In the genomic region with DNA sequence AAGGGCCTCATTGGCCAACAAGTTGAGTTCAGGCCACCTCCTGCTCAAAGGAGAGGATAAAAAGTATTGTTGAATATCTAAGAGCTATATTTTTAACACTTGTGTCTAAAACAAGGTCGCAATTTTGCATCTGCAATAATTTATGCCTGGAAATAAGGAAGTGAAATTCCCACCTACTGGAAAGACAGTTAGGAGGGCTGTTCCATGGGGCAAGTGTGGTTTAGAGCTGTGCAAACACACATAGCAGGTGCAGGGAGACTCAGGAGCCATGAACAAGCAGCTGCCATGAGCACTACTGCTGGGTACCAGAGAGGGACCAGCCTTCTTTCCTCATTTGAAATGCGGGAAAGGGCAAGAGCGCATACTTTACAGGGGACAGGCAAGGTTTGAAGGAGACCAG, we compare ENCODE assay signal across 2 cellular contexts.
A peak's percentile ranks its signal among the peaks of the same experiment; 100 is the strongest.
TF ChIP-seq lines count a peak whose summit lies in the region.

No MANE protein-coding gene starts in this region.

TF ChIP-seq in GM12878, 131 proteins besides CTCF, POLR2A, EP300 and RAD21:
- peak; percentile 75 for TF ChIP-seq RUNX3 (IDR thresholded peaks at IDR 0.05; ENCODE audit: low read length)
- TF ChIP-seq PAX5 (IDR thresholded peaks at IDR 0.05; ENCODE audit: borderline replicate concordance, low read depth, low read length), result no peak
- peak; percentile 82 to 85 for TF ChIP-seq IKZF2 (IDR thresholded peaks at IDR 0.05)
- TF ChIP-seq BACH1 (IDR thresholded peaks at IDR 0.05; ENCODE audit: borderline replicate concordance), result no peak
- no peak for TF ChIP-seq CHD1 (IDR thresholded peaks at IDR 0.05; ENCODE audit: low read depth, low read length)
- no peak for TF ChIP-seq KAT2A (conservative IDR thresholded peaks at IDR 0.05; ENCODE audit: control insufficient read depth, low read depth, low read length)
- peak; percentile 89 for TF ChIP-seq IKZF1 (conservative IDR thresholded peaks at IDR 0.05)
- peak; percentile 79 for TF ChIP-seq EED (IDR thresholded peaks at IDR 0.05; ENCODE audit: low read depth)
- peak; percentile 74 for TF ChIP-seq TCF12 (IDR thresholded peaks at IDR 0.05; ENCODE audit: low read depth, low read length)
- TF ChIP-seq SPI1 (IDR thresholded peaks at IDR 0.05; ENCODE audit: borderline replicate concordance, insufficient read depth, low read depth, low read length), result peak; percentile 86
- TF ChIP-seq MEF2B (IDR thresholded peaks at IDR 0.05; ENCODE audit: partially characterized antibody, poor library complexity, severe bottlenecking), result peak; percentile 13

TF ChIP-seq in HepG2, 621 proteins besides CTCF, POLR2A, EP300 and RAD21:
- TF ChIP-seq, protein P1, sequence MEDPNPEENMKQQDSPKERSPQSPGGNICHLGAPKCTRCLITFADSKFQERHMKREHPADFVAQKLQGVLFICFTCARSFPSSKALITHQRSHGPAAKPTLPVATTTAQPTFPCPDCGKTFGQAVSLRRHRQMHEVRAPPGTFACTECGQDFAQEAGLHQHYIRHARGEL (CRISPR knock-in tag; IDR thresholded peaks at IDR 0.05), result no peak
- TF ChIP-seq CREM (IDR thresholded peaks at IDR 0.05) (no peak), CREM (CRISPR knock-in tag; IDR thresholded peaks at IDR 0.05) (no peak), ZNF589 (CRISPR knock-in tag; conservative IDR thresholded peaks at IDR 0.05) (no peak), SKI (IDR thresholded peaks at IDR 0.05; ENCODE audit: partially characterized antibody) (no peak), ZFYVE20 (CRISPR knock-in tag; IDR thresholded peaks at IDR 0.05; ENCODE audit: borderline replicate concordance, low read depth) (no peak), ZNF253 (CRISPR knock-in tag; IDR thresholded peaks at IDR 0.05; ENCODE audit: borderline replicate concordance) (no peak), MTF2 (CRISPR knock-in tag; IDR thresholded peaks at IDR 0.05; ENCODE audit: borderline replicate concordance) (no peak), YEATS4 (CRISPR knock-in tag; IDR thresholded peaks at IDR 0.05; ENCODE audit: borderline replicate concordance) (no peak), ZNF670 (CRISPR knock-in tag; IDR thresholded peaks at IDR 0.05; ENCODE audit: borderline replicate concordance) (no peak), HNRNPH1 (optimal IDR thresholded peaks at IDR 0.05; ENCODE audit: low read depth, low read length) (no peak), SRSF1 (optimal IDR thresholded peaks at IDR 0.05; ENCODE audit: low read depth, low read length) (no peak), ZNF3 (CRISPR knock-in tag; IDR thresholded peaks at IDR 0.05) (no peak), ZSCAN30 (CRISPR knock-in tag; IDR thresholded peaks at IDR 0.05) (no peak), ZNF225 (CRISPR knock-in tag; IDR thresholded peaks at IDR 0.05) (no peak), CREB3 (CRISPR knock-in tag; IDR thresholded peaks at IDR 0.05) (no peak), ZBTB3 (CRISPR knock-in tag; IDR thresholded peaks at IDR 0.05; ENCODE audit: borderline replicate concordance, low read depth) (no peak), ZIK1 (CRISPR knock-in tag; IDR thresholded peaks at IDR 0.05; ENCODE audit: borderline replicate concordance, low read depth) (no peak)
- TF ChIP-seq, protein P2, sequence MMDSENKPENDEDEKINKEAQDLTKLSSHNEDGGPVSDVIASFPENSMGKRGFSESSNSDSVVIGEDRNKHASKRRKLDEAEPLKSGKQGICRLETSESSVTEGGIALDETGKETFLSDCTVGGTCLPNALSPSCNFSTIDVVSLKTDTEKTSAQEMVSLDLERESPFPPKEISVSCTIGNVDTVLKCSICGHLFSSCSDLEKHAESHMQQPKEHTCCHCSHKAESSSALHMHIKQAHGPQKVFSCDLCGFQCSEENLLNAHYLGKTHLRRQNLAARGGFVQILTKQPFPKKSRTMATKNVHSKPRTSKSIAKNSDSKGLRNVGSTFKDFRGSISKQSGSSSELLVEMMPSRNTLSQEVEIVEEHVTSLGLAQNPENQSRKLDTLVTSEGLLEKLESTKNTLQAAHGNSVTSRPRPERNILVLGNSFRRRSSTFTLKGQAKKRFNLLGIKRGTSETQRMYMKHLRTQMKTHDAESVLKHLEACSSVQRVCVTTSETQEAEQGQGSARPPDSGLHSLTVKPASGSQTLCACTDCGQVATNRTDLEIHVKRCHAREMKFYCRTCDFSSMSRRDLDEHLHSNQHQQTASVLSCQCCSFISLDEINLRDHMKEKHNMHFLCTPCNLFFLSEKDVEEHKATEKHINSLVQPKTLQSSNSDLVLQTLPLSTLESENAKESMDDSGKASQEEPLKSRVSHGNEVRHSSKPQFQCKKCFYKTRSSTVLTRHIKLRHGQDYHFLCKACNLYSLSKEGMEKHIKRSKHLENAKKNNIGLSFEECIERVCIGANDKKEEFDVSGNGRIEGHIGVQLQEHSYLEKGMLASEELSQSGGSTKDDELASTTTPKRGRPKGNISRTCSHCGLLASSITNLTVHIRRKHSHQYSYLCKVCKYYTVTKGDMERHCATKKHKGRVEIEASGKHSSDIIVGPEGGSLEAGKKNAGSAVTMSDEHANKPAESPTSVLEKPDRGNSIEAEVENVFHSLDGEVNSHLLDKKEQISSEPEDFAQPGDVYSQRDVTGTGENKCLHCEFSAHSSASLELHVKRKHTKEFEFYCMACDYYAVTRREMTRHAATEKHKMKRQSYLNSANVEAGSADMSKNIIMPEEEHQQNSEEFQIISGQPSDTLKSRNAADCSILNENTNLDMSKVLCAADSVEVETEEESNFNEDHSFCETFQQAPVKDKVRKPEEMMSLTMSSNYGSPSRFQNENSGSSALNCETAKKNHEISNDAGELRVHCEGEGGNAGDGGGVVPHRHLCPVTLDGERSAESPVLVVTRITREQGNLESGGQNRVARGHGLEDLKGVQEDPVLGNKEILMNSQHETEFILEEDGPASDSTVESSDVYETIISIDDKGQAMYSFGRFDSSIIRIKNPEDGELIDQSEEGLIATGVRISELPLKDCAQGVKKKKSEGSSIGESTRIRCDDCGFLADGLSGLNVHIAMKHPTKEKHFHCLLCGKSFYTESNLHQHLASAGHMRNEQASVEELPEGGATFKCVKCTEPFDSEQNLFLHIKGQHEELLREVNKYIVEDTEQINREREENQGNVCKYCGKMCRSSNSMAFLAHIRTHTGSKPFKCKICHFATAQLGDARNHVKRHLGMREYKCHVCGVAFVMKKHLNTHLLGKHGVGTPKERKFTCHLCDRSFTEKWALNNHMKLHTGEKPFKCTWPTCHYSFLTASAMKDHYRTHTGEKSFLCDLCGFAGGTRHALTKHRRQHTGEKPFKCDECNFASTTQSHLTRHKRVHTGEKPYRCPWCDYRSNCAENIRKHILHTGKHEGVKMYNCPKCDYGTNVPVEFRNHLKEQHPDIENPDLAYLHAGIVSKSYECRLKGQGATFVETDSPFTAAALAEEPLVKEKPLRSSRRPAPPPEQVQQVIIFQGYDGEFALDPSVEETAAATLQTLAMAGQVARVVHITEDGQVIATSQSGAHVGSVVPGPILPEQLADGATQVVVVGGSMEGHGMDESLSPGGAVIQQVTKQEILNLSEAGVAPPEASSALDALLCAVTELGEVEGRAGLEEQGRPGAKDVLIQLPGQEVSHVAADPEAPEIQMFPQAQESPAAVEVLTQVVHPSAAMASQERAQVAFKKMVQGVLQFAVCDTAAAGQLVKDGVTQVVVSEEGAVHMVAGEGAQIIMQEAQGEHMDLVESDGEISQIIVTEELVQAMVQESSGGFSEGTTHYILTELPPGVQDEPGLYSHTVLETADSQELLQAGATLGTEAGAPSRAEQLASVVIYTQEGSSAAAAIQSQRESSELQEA (CRISPR knock-in tag; IDR thresholded peaks at IDR 0.05; ENCODE audit: not compliant biosample characterization), result no peak
- TF ChIP-seq, protein P3, sequence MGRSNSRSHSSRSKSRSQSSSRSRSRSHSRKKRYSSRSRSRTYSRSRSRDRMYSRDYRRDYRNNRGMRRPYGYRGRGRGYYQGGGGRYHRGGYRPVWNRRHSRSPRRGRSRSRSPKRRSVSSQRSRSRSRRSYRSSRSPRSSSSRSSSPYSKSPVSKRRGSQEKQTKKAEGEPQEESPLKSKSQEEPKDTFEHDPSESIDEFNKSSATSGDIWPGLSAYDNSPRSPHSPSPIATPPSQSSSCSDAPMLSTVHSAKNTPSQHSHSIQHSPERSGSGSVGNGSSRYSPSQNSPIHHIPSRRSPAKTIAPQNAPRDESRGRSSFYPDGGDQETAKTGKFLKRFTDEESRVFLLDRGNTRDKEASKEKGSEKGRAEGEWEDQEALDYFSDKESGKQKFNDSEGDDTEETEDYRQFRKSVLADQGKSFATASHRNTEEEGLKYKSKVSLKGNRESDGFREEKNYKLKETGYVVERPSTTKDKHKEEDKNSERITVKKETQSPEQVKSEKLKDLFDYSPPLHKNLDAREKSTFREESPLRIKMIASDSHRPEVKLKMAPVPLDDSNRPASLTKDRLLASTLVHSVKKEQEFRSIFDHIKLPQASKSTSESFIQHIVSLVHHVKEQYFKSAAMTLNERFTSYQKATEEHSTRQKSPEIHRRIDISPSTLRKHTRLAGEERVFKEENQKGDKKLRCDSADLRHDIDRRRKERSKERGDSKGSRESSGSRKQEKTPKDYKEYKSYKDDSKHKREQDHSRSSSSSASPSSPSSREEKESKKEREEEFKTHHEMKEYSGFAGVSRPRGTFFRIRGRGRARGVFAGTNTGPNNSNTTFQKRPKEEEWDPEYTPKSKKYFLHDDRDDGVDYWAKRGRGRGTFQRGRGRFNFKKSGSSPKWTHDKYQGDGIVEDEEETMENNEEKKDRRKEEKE (IDR thresholded peaks at IDR 0.05), result no peak
- TF ChIP-seq, protein P4, sequence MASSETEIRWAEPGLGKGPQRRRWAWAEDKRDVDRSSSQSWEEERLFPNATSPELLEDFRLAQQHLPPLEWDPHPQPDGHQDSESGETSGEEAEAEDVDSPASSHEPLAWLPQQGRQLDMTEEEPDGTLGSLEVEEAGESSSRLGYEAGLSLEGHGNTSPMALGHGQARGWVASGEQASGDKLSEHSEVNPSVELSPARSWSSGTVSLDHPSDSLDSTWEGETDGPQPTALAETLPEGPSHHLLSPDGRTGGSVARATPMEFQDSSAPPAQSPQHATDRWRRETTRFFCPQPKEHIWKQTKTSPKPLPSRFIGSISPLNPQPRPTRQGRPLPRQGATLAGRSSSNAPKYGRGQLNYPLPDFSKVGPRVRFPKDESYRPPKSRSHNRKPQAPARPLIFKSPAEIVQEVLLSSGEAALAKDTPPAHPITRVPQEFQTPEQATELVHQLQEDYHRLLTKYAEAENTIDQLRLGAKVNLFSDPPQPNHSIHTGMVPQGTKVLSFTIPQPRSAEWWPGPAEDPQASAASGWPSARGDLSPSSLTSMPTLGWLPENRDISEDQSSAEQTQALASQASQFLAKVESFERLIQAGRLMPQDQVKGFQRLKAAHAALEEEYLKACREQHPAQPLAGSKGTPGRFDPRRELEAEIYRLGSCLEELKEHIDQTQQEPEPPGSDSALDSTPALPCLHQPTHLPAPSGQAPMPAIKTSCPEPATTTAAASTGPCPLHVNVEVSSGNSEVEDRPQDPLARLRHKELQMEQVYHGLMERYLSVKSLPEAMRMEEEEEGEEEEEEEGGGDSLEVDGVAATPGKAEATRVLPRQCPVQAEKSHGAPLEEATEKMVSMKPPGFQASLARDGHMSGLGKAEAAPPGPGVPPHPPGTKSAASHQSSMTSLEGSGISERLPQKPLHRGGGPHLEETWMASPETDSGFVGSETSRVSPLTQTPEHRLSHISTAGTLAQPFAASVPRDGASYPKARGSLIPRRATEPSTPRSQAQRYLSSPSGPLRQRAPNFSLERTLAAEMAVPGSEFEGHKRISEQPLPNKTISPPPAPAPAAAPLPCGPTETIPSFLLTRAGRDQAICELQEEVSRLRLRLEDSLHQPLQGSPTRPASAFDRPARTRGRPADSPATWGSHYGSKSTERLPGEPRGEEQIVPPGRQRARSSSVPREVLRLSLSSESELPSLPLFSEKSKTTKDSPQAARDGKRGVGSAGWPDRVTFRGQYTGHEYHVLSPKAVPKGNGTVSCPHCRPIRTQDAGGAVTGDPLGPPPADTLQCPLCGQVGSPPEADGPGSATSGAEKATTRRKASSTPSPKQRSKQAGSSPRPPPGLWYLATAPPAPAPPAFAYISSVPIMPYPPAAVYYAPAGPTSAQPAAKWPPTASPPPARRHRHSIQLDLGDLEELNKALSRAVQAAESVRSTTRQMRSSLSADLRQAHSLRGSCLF (CRISPR knock-in tag; IDR thresholded peaks at IDR 0.05; ENCODE audit: borderline replicate concordance), result no peak
